24 cellular contexts compared by ENCODE assay signal in genomic region chr22:46464701-46465347, GRCh38.
"Had no signal": no experiment of that assay in that cellular context is flagged by ENCODE, and none has a peak within 500 bp of the region (broad histone marks: within the 10 kb centered on the region; RNA-seq: fewer than 3 reads in every experiment).

No MANE protein-coding gene starts in this region.

- H3K4me1 ChIP-seq: prostate gland, tibial nerve had no signal

- H3K27me3 Mint-ChIP-seq: activated CD8-positive, alpha-beta T cell treated with anti-CD3 and anti-CD28 coated beads for 36 hours; activated naive CD8-positive, alpha-beta T cell treated with anti-CD3 and anti-CD28 coated beads, Interleukin-2, amount 10 ng/mL, durations not matched to agents 7 days and 5 days had no signal

- H3K4me3 ChIP-seq: dorsolateral prefrontal cortex, prostate gland, right atrium auricular region, skin epidermis, tibial nerve had no signal

- FAIRE-seq: colon, frontal cortex, keratinocyte, TTC549 had no signal

- H3K9me3 Mint-ChIP-seq: activated CD8-positive, alpha-beta T cell treated with anti-CD3 and anti-CD28 coated beads for 36 hours; activated naive CD8-positive, alpha-beta T cell treated with anti-CD3 and anti-CD28 coated beads, Interleukin-2, amount 10 ng/mL, durations not matched to agents 7 days and 5 days; activated T-helper 17 cell treated with anti-CD3 and anti-CD28 coated beads, Interleukin-2, amount 50 U/mL, for 72 hours had no signal

- ATAC-seq: activated CD8-positive, alpha-beta T cell treated with anti-CD3 and anti-CD28 coated beads for 36 hours; activated T-helper 17 cell treated with anti-CD3 and anti-CD28 coated beads, Interleukin-2, amount 50 U/mL, for 72 hours; stimulated activated naive CD8-positive, alpha-beta T cell treated with anti-CD3 and anti-CD28 coated beads, Interleukin-15, Interleukin-2, amounts not matched to agents 100 U/mL and 50 U/mL, for 24 hours had no signal

- DNase-seq: activated CD4-positive, alpha-beta T cell treated with anti-CD3 and anti-CD28 coated beads for 4 hours; activated CD8-positive, alpha-beta T cell treated with anti-CD3 and anti-CD28 coated beads for 36 hours; activated naive CD4-positive, alpha-beta T cell treated with Interleukin-2 at 50 U/mL for 16 hours; activated naive CD8-positive, alpha-beta T cell treated with anti-CD3 and anti-CD28 coated beads, Interleukin-2, amount 10 ng/mL, durations not matched to agents 7 days and 5 days; activated T-cell treated with anti-CD3 and anti-CD28 coated beads, Interleukin-2, amount 50 U/mL, for 1 hour; amygdala; central memory CD4-positive, alpha-beta T cell; dorsolateral prefrontal cortex; endodermal cell; hypothalamus; nephron progenitor cell; stimulated activated naive CD8-positive, alpha-beta T cell treated with anti-CD3 and anti-CD28 coated beads, Interleukin-15, Interleukin-2, amounts not matched to agents 100 U/mL and 50 U/mL, for 24 hours; substantia nigra had no signal

- H3K36me3 Mint-ChIP-seq: activated naive CD8-positive, alpha-beta T cell treated with anti-CD3 and anti-CD28 coated beads, Interleukin-2, amount 10 ng/mL, durations not matched to agents 7 days and 5 days had no signal

- H3K27ac Mint-ChIP-seq: activated CD8-positive, alpha-beta T cell treated with anti-CD3 and anti-CD28 coated beads for 36 hours; activated naive CD8-positive, alpha-beta T cell treated with anti-CD3 and anti-CD28 coated beads, Interleukin-2, amount 10 ng/mL, durations not matched to agents 7 days and 5 days; activated T-helper 17 cell treated with anti-CD3 and anti-CD28 coated beads, Interleukin-2, amount 50 U/mL, for 72 hours; endodermal cell; T-helper 2 cell treated with Interferon-gamma antibody and Interleukin-4, amounts not matched to agents 5 μg/mL and 100 μg/mL, for 36 hours had no signal

- H3K9me3 ChIP-seq: prostate gland, right atrium auricular region, tibial nerve had no signal

- H3K27me3 ChIP-seq: right atrium auricular region had no signal

- H3K4me3 Mint-ChIP-seq: activated CD8-positive, alpha-beta T cell treated with anti-CD3 and anti-CD28 coated beads for 36 hours; activated naive CD8-positive, alpha-beta T cell treated with anti-CD3 and anti-CD28 coated beads, Interleukin-2, amount 10 ng/mL, durations not matched to agents 7 days and 5 days; activated T-helper 17 cell treated with anti-CD3 and anti-CD28 coated beads, Interleukin-2, amount 50 U/mL, for 72 hours; endodermal cell; nephron progenitor cell; T-helper 2 cell treated with Interferon-gamma antibody and Interleukin-4, amounts not matched to agents 5 μg/mL and 100 μg/mL, for 36 hours had no signal

- H3K4me1 Mint-ChIP-seq: activated naive CD8-positive, alpha-beta T cell treated with anti-CD3 and anti-CD28 coated beads, Interleukin-2, amount 10 ng/mL, durations not matched to agents 7 days and 5 days; activated T-helper 17 cell treated with anti-CD3 and anti-CD28 coated beads, Interleukin-2, amount 50 U/mL, for 72 hours had no signal

- H3K36me3 ChIP-seq: prostate gland, right atrium auricular region, tibial nerve had no signal

- H3K27ac ChIP-seq: dorsolateral prefrontal cortex, epithelial cell of prostate, right atrium auricular region, skin epidermis, tibial nerve had no signal
